In genomic region chr6:6931047-6932025, GRCh38 we compare ENCODE assay signal across 11 cellular contexts.
DNase-seq lines count a peak whose midpoint lies in the region; ATAC-seq and TF ChIP-seq lines count a peak whose summit lies in the region.
"Had no signal": no experiment of that assay in that cellular context is flagged by ENCODE, and none has a peak within 500 bp of the region (broad histone marks: within the 10 kb centered on the region; RNA-seq: fewer than 3 reads in every experiment).

No MANE protein-coding gene starts in this region.

- no peak overlapping the region for H3K27ac ChIP-seq in SU-DHL-6 (ENCODE audit: low read depth, low read length)
- no peak overlapping the region for H3K27ac ChIP-seq in parathyroid adenoma
- no peak overlapping the region for H3K27ac ChIP-seq in breast epithelium

- no peaks in the 10 kb centered on the region for H3K9me2 ChIP-seq in SU-DHL-6 (replicated peaks; ENCODE audit: insufficient read depth, low read length)

- H3K4me1 ChIP-seq in parathyroid adenoma = no peaks in the 10 kb centered on the region
- H3K4me1 ChIP-seq in breast epithelium = no peaks in the 10 kb centered on the region

- peak overlapping the region; percentile 40 for H3K4me2 ChIP-seq in SU-DHL-6 (ENCODE audit: low read depth, low read length, poor library complexity, severe bottlenecking)
- H3K4me2 ChIP-seq in parathyroid adenoma (ENCODE audit: low read length) = no peak overlapping the region

- H3K9ac ChIP-seq in SU-DHL-6 (ENCODE audit: low read length) (peak overlapping the region; percentile 6; the same call in 1 of the 2 replicates), parathyroid adenoma (no peak overlapping the region)

- H3K4me3 ChIP-seq in SU-DHL-6 (ENCODE audit: insufficient read depth, low read length, poor library complexity, severe bottlenecking) (no peak overlapping the region), parathyroid adenoma (ENCODE audit: low read depth, low read length) (no peak overlapping the region), breast epithelium (no peak overlapping the region)

- H3K79me2 ChIP-seq in SU-DHL-6 (ENCODE audit: insufficient read depth, low read length) (no peaks in the 10 kb centered on the region), parathyroid adenoma (no peaks in the 10 kb centered on the region)

- no peaks in the 10 kb centered on the region for H3K36me3 ChIP-seq in SU-DHL-6 (ENCODE audit: low read length)
- H3K36me3 ChIP-seq in parathyroid adenoma (ENCODE audit: control insufficient read depth, insufficient read depth, low read length) = no peaks in the 10 kb centered on the region
- H3K36me3 ChIP-seq in breast epithelium = no peaks in the 10 kb centered on the region

- no peaks in the 10 kb centered on the region for H3F3A ChIP-seq in SU-DHL-6 (ENCODE audit: insufficient read depth)

- intact Hi-C loops in breast epithelium (cut with DNase I; ENCODE audit: low total_unique reads) = no loop called here

- no peak for TF ChIP-seq POLR2A in breast epithelium (IDR thresholded peaks at IDR 0.05)

- ATAC-seq in GM18858 (IDR thresholded peaks at IDR 0.05; ENCODE audit: unreplicated experiment) (peak; percentile 49), HG03095 (IDR thresholded peaks at IDR 0.05; ENCODE audit: unreplicated experiment) (peak; percentile 75)

- TF ChIP-seq CTCF in SU-DHL-6 (IDR thresholded peaks at IDR 0.05; ENCODE audit: insufficient read depth, low read length, poor library complexity, severe bottlenecking) (no peak), parathyroid adenoma (IDR thresholded peaks at IDR 0.05) (no peak), breast epithelium (IDR thresholded peaks at IDR 0.05) (no peak)

- no peaks in the 10 kb centered on the region for H4K20me1 ChIP-seq in SU-DHL-6 (ENCODE audit: low read depth, low read length)

- H2AFZ ChIP-seq in SU-DHL-6 (ENCODE audit: low read depth, low read length, severe bottlenecking) (peak overlapping the region; percentile 96), parathyroid adenoma (peak overlapping the region; percentile 53)

- H3K9me3 ChIP-seq in SU-DHL-6 (ENCODE audit: insufficient read depth, low read length) (no peaks in the 10 kb centered on the region), parathyroid adenoma (ENCODE audit: control insufficient read depth, low read length) (no peaks in the 10 kb centered on the region), breast epithelium (no peaks in the 10 kb centered on the region)

- DNase-seq in breast epithelium (ENCODE audit: low spot score in 2 of 2) (no peak), dedifferentiated amniotic fluid mesenchymal stem cell (ENCODE audit: extremely low spot score) (no peak), cortex of kidney (lab: John Stamatoyannopoulos, UW) (no peak), GM19240 (ENCODE audit: insufficient read length, low spot score) (no peak)
- DNase-seq: aorta, nucleus accumbens, SHP77 treated with DMSO at 0.1 percent for 48 hours had no signal

- H3K27me3 ChIP-seq in SU-DHL-6 (ENCODE audit: low read length) (no peaks in the 10 kb centered on the region), parathyroid adenoma (ENCODE audit: control insufficient read depth, insufficient read depth, low read length) (no peaks in the 10 kb centered on the region), breast epithelium (no peaks in the 10 kb centered on the region)
